ENCODE assay signal across 10 cellular contexts in genomic region chr10:50416181-50416824, GRCh38.
DNase-seq lines count a peak whose midpoint lies in the region; ATAC-seq and TF ChIP-seq lines count a peak whose summit lies in the region.
"Had no signal": no experiment of that assay in that cellular context is flagged by ENCODE, and none has a peak within 500 bp of the region (broad histone marks: within the 10 kb centered on the region; RNA-seq: fewer than 3 reads in every experiment).

No MANE protein-coding gene starts in this region.

- H3F3A ChIP-seq in PC-3 (ENCODE audit: low read length, unreplicated experiment) (no peaks in the 10 kb centered on the region), smooth muscle cell (ENCODE audit: low read depth) (no peaks in the 10 kb centered on the region)

- H4K20me1 ChIP-seq in PC-3 (ENCODE audit: low read length) (no peaks in the 10 kb centered on the region), smooth muscle cell (ENCODE audit: low read depth) (peaks cover 9% of the 10 kb centered on the region)

- no peaks in the 10 kb centered on the region for H3K36me3 ChIP-seq in PC-3 (ENCODE audit: low read depth, low read length)
- H3K36me3 ChIP-seq in smooth muscle cell (ENCODE audit: low read depth) = no peaks in the 10 kb centered on the region
- H3K36me3 ChIP-seq: spleen had no signal

- H3K9ac ChIP-seq in PC-3 (ENCODE audit: low read length) (no peak overlapping the region), smooth muscle cell (ENCODE audit: low read depth) (no peak overlapping the region)

- H3K4me3 ChIP-seq in GM12864 (ENCODE audit: low read depth, low read length) (peak overlapping the region; percentile 54), PC-3 (ENCODE audit: low read length) (no peak overlapping the region), fibroblast of the aortic adventitia (ENCODE audit: low read depth, low read length) (peak overlapping the region; percentile 44), smooth muscle cell (peak overlapping the region; percentile 80)

- no peak for ATAC-seq in PC-3
- ATAC-seq in HG03439 (IDR thresholded peaks at IDR 0.05; ENCODE audit: unreplicated experiment) = no peak
- ATAC-seq in GM18502 (IDR thresholded peaks at IDR 0.05; ENCODE audit: poor library complexity, unreplicated experiment) = no peak
- ATAC-seq: left cardiac atrium had no signal

- H3K4me1 ChIP-seq in PC-3 (ENCODE audit: insufficient read depth, low read length) = peaks cover 17% of the 10 kb centered on the region
- peaks cover 7% of the 10 kb centered on the region for H3K4me1 ChIP-seq in smooth muscle cell (ENCODE audit: low read depth)

- CTCF ChIA-PET in PC-3 (lab: Charles Lee) = interaction anchor here (1.4 kb wide), 1 partner anchor 48 kb away, joined by 6 read pairs; no protein-coding TSS in a partner anchor

- intact Hi-C loops in PC-3 (cut with micrococcal nuclease) = no loop called here

- 63% methylated on average over 2 of the region's 2 CpGs for WGBS in smooth muscle cell (ENCODE audit: low lambda C conversion rate)

- H3K27me3 ChIP-seq in PC-3 (ENCODE audit: low read length) = no peaks in the 10 kb centered on the region
- H3K27me3 ChIP-seq in smooth muscle cell (ENCODE audit: low read depth) = no peaks in the 10 kb centered on the region
- H3K27me3 ChIP-seq: spleen had no signal

- H3K9me3 ChIP-seq in PC-3 (ENCODE audit: low read length) (no peaks in the 10 kb centered on the region), smooth muscle cell (replicated peaks; ENCODE audit: low read depth) (no peaks in the 10 kb centered on the region)
- H3K9me3 ChIP-seq: spleen had no signal

- no TSS peak for BruUV-seq in PC-3 (replicated peaks; lab: Mats Ljungman, UMichigan)

- POLR2A ChIA-PET in PC-3 (lab: Charles Lee; ENCODE audit: unreplicated experiment) = no interaction called here

- TF ChIP-seq CTCF in GM12864 (IDR thresholded peaks at IDR 0.05; ENCODE audit: low read depth, low read length, missing control alignments) (no peak), PC-3 (conservative IDR thresholded peaks at IDR 0.05; ENCODE audit: low read depth, low read length) (peak; percentile 57), fibroblast of the aortic adventitia (IDR thresholded peaks at IDR 0.05; ENCODE audit: insufficient read depth, low read length) (no peak), smooth muscle cell (IDR thresholded peaks at IDR 0.05; ENCODE audit: borderline replicate concordance, insufficient read depth, poor library complexity, severe bottlenecking) (no peak)

- H2AFZ ChIP-seq in PC-3 (ENCODE audit: low read length) (no peak overlapping the region), smooth muscle cell (ENCODE audit: low read depth) (no peak overlapping the region)

- no peak overlapping the region for H3K27ac ChIP-seq in PC-3 (ENCODE audit: low read length)
- H3K27ac ChIP-seq in smooth muscle cell (ENCODE audit: low read depth) = no peak overlapping the region
- H3K27ac ChIP-seq: spleen had no signal

- no peaks in the 10 kb centered on the region for H3K9me2 ChIP-seq in PC-3 (replicated peaks; ENCODE audit: low read length)

- H3K79me2 ChIP-seq in PC-3 (ENCODE audit: low read length) = no peaks in the 10 kb centered on the region
- peaks cover 7% of the 10 kb centered on the region for H3K79me2 ChIP-seq in smooth muscle cell (ENCODE audit: low read depth)

- H3K4me2 ChIP-seq in PC-3 (ENCODE audit: low read length) (no peak overlapping the region), smooth muscle cell (no peak overlapping the region)

- no peak for DNase-seq in GM12864 (ENCODE audit: low read depth)
- no peak for DNase-seq in PC-3
- peak; percentile 32 for DNase-seq in fibroblast of the aortic adventitia (ENCODE audit: low read depth)
- no peak for DNase-seq in smooth muscle cell (lab: John Stamatoyannopoulos, UW; ENCODE audit: unreplicated experiment)
- no peak for DNase-seq in HuH-7.5 (ENCODE audit: low spot score)
- DNase-seq: left cardiac atrium, NCI-H510A, spleen had no signal
